In the genomic region with DNA sequence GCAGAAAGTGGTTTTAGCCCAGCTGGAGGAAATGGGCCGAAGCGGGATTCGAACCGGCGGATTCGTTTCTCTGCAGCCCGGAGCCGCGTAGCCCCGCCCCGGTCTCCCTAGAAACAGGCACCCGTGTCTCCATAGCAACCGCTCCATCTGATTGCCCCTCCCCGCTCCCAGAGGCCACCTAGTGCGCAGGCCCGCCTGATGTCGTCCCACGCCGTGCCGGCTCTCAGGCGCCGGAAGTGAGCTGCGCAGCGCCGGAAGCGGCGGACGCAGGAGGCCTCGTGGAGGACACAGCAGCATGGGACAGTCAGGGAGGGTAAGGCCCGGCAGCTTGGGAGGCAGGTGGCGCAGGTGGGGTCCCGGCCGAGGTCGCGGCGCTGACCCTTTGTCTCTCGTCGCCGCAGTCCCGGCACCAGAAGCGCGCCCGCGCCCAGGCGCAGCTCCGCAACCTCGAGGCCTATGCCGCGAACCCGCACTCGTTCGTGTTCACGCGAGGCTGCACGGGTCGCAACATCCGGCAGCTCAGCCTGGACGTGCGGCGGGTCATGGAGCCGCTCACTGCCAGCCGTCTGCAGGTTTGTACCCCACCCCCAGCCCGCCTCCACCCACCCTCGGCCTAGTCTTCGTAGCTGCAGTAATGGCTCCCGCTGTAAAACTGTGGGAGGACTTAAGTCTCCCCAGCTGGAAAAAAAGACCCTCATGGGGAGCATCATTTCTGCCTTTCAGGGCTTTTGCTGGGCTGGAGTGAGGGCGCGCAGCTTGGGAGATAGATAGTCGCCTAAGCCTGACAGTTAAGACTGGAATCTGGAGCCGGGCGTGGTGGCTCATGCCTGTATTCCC, we compare ENCODE assay signal across 8 cellular contexts. TPM values are rescaled to one million over a fixed set of nuclear protein-coding genes. Genes with fewer than 3 reads are reported as not detected.
DNase-seq lines count a peak whose midpoint lies in the region; ATAC-seq and TF ChIP-seq lines count a peak whose summit lies in the region.

Gene PPAN (plus strand): TSS at position 263 of the 837 bp plus-strand sequence. CDS start 33 bp downstream, at position 296.

- WGBS in esophagus, 2 donors, result 1% methylated on average over 66 to 71 of the region's 71 CpGs

- peaks cover 46% of the 10 kb centered on the region for H3K36me3 ChIP-seq in KOPT-K1 (ENCODE audit: insufficient read depth, low read length)
- H3K36me3 ChIP-seq in Peyer's patch, result peaks cover 0 to 39% (median 0%) of the 10 kb centered on the region in 3 donors
- H3K36me3 ChIP-seq in esophagus (ENCODE audit: control insufficient read depth in 2 of 2, insufficient read depth in 2 of 2, low read length in 1 of 2), result peaks cover 11 to 33% of the 10 kb centered on the region in 2 donors
- H3K36me3 ChIP-seq in muscle layer of colon (ENCODE audit: insufficient read depth, low read length), result peaks cover 30% of the 10 kb centered on the region

- H3K4me1 ChIP-seq in Peyer's patch (peaks cover 0 to 55% (median 25%) of the 10 kb centered on the region in 4 donors), esophagus (ENCODE audit: control insufficient read depth in 2 of 2, insufficient read depth in 2 of 2, low read length in 1 of 2) (peaks cover 0 to 8% of the 10 kb centered on the region in 2 donors), muscle layer of colon (ENCODE audit: insufficient read depth, low read length) (peaks cover 16% of the 10 kb centered on the region)

- H3K4me3 Mint-ChIP-seq in activated T-cell treated with anti-CD3 and anti-CD28 coated beads, Interleukin-2, amount 50 U/mL, for 4 hours, result peak within 1 kb of the TSS; percentile 97

- TF ChIP-seq POLR2A in Peyer's patch (IDR thresholded peaks at IDR 0.05), result peak; percentile 30 to 32

- H3K27me3 ChIP-seq in Peyer's patch (no peaks in the 10 kb centered on the region), esophagus (ENCODE audit: control insufficient read depth in 1 of 2, insufficient read depth in 2 of 2, low read length in 2 of 2) (no peaks in the 10 kb centered on the region), muscle layer of colon (ENCODE audit: control insufficient read depth in 1 of 2, insufficient read depth in 2 of 2, low read length in 2 of 2) (no peaks in the 10 kb centered on the region)

- H3K27ac ChIP-seq in KOPT-K1 (ENCODE audit: low read depth, low read length, poor library complexity, severe bottlenecking) (peak within 1 kb of the TSS; percentile 99), Peyer's patch (peak within 1 kb of the TSS; percentile 84 to 92 (median 88)), esophagus (ENCODE audit: low read depth in 2 of 2, low read length in 1 of 2) (peak within 1 kb of the TSS; percentile 77 to 80), muscle layer of colon (ENCODE audit: low read depth, low read length) (peak within 1 kb of the TSS; percentile 63)

- peaks cover 66% of the 10 kb centered on the region for H3K4me1 Mint-ChIP-seq in activated T-cell treated with anti-CD3 and anti-CD28 coated beads, Interleukin-2, amount 50 U/mL, for 4 hours (ENCODE audit: low read depth)

- no peaks in the 10 kb centered on the region for H3K9me3 Mint-ChIP-seq in activated T-cell treated with anti-CD3 and anti-CD28 coated beads, Interleukin-2, amount 50 U/mL, for 4 hours

- H3K36me3 Mint-ChIP-seq in activated T-cell treated with anti-CD3 and anti-CD28 coated beads, Interleukin-2, amount 50 U/mL, for 4 hours (ENCODE audit: insufficient read depth), result peaks cover 29% of the 10 kb centered on the region

- peak within 1 kb of the TSS; percentile 27 for H3K9ac ChIP-seq in muscle layer of colon (ENCODE audit: low read length)

- H3K9me3 ChIP-seq in KOPT-K1 (ENCODE audit: insufficient read depth, low read length, poor library complexity, severe bottlenecking) (no peaks in the 10 kb centered on the region), Peyer's patch (no peaks in the 10 kb centered on the region), esophagus (ENCODE audit: control insufficient read depth in 2 of 2, insufficient read depth in 1 of 2, low read depth in 1 of 2, low read length in 1 of 2) (no peaks in the 10 kb centered on the region), muscle layer of colon (ENCODE audit: low read length) (no peaks in the 10 kb centered on the region)

- peak; percentile 93 for DNase-seq in DMS153 treated with DMSO at 0.1 percent for 48 hours (lab: John Stamatoyannopoulos, UW; ENCODE audit: unreplicated experiment)
- DNase-seq in Peyer's patch, result peak; percentile 95 to 100 (median 99)
- peak; percentile 95 for DNase-seq in activated T-cell treated with anti-CD3 and anti-CD28 coated beads, Interleukin-2, amount 50 U/mL, for 4 hours
- peak; percentile 88 to 90 for DNase-seq in stimulated activated CD8-positive, alpha-beta memory T cell treated with anti-CD3 and anti-CD28 coated beads, Interleukin-7, amount 100 ng/mL, for 1 hour (ENCODE audit: low read depth in 2 of 2)

- no peaks in the 10 kb centered on the region for H3K27me3 Mint-ChIP-seq in activated T-cell treated with anti-CD3 and anti-CD28 coated beads, Interleukin-2, amount 50 U/mL, for 4 hours (ENCODE audit: low read depth)

- peak; percentile 43 for ATAC-seq in GM21786 (IDR thresholded peaks at IDR 0.05; ENCODE audit: unreplicated experiment)
- peak; percentile 70 to 73 for ATAC-seq in activated T-cell treated with anti-CD3 and anti-CD28 coated beads, Interleukin-2, amount 50 U/mL, for 4 hours

- no peak for TF ChIP-seq CTCF in Peyer's patch (IDR thresholded peaks at IDR 0.05)

- peak within 1 kb of the TSS; percentile 72 to 86 (median 80) for H3K4me3 ChIP-seq in Peyer's patch
- H3K4me3 ChIP-seq in esophagus (ENCODE audit: low read depth in 1 of 2, low read length in 2 of 2), result peak within 1 kb of the TSS; percentile 80 to 81
- H3K4me3 ChIP-seq in muscle layer of colon (ENCODE audit: low read depth in 1 of 2, low read length in 2 of 2), result peak within 1 kb of the TSS; percentile 77 to 89

RNA-seq across cellular contexts. Expression of gene PPAN, which starts in this region (rescaled TPM):
- 100 to 1,000 TPM in 1 of 4 donors, 10 to 100 TPM in 3; 11.7 to 147 (median 24.7) TPM for total RNA-seq in Peyer's patch
- 100 to 1,000 TPM; 479 to 497 (median 489) TPM for total RNA-seq in activated T-cell treated with anti-CD3 and anti-CD28 coated beads, Interleukin-2, amount 50 U/mL, for 4 hours
- 10 to 100 TPM; 41.6 to 64.7 TPM for polyA plus RNA-seq in esophagus

Comparison
In these comparisons a context has a peak if more than half of its experiments do, and no peak if none do; other contexts are left out.
1. Peak in every context shown above with its lines: DNase-seq, ATAC-seq, H3K4me3 ChIP-seq and H3K27ac ChIP-seq.